8 cellular contexts compared by ENCODE assay signal in the genomic region with DNA sequence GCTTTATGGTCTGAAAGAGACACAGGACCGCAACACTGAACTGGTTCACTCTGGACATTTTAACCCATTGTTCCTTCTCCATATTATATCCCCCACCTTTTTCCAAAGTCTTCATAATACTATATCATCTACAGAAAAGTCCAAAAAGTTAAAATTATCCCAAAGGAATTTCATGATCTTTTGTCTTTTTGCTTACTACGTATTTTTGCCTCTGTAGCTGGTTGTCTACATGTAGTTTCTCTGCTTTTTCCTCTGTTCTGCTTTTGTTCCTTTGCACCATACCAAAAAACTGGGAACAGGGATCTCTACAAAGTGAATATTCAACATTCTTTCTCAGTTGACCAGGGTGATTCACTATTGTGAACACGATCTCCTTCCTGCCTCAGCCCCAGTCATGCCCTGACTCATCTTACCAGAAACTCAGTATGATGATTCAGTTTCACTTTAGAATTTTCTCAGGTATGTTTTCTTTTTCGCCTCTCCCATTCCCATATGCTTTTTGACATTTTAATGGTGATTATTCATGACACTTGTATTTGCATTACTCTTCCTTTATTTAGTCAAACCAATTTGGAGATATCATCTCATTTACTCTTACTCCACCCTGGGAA. TPM values are rescaled to one million over a fixed set of nuclear protein-coding genes. Genes with fewer than 3 reads are reported as not detected.
DNase-seq lines count a peak whose midpoint lies in the region; ATAC-seq, FAIRE-seq and TF ChIP-seq lines count a peak whose summit lies in the region.

No MANE protein-coding gene starts in this region.

- ATAC-seq in lung (ENCODE audit: insufficient read depth, low FRiP score), result peak; percentile 53
- ATAC-seq in pancreas, result no peak

- no peaks in the 10 kb centered on the region for H3K4me1 ChIP-seq in lung (ENCODE audit: control insufficient read depth in 2 of 2, insufficient read depth in 2 of 2, low read length in 2 of 2)
- H3K4me1 ChIP-seq in HAP-1, result peaks cover 2% of the 10 kb centered on the region; the same call in 1 of the 2 replicates
- H3K4me1 ChIP-seq in pancreas, result no peaks in the 10 kb centered on the region

- 79 to 93% methylated on average over 4 of the region's 4 CpGs for WGBS in lung, 2 donors
- WGBS in pancreas, 2 donors, result 85 to 89% methylated on average over 4 of the region's 4 CpGs

- peak; percentile 63 for DNase-seq in AG09309 (ENCODE audit: low read depth)
- peak; percentile 68 for DNase-seq in HTR-8/SVneo (ENCODE audit: insufficient read length, low spot score)
- peak; percentile 33 for DNase-seq in activated naive CD8-positive, alpha-beta T cell treated with anti-CD3 and anti-CD28 coated beads for 36 hours
- no peak for DNase-seq in lung (ENCODE audit: low spot score)
- DNase-seq in HAP-1 (ENCODE audit: low spot score in 2 of 2), result no peak
- DNase-seq in pancreas, result no peak
- no peak for DNase-seq in DMS153 treated with DMSO at 0.1 percent for 48 hours (lab: John Stamatoyannopoulos, UW; ENCODE audit: unreplicated experiment)
- DNase-seq in NCI-H510A treated with DMSO at 0.1 percent for 48 hours (lab: John Stamatoyannopoulos, UW), result no peak

- H3K9me3 Mint-ChIP-seq in activated naive CD8-positive, alpha-beta T cell treated with anti-CD3 and anti-CD28 coated beads for 36 hours, result no peaks in the 10 kb centered on the region

- H3K9me3 ChIP-seq in lung (ENCODE audit: control insufficient read depth in 2 of 2, insufficient read depth in 1 of 2, low read length in 1 of 2), result no peaks in the 10 kb centered on the region
- H3K9me3 ChIP-seq in HAP-1, result no peaks in the 10 kb centered on the region
- no peaks in the 10 kb centered on the region for H3K9me3 ChIP-seq in pancreas

- H3K4me3 Mint-ChIP-seq in activated naive CD8-positive, alpha-beta T cell treated with anti-CD3 and anti-CD28 coated beads for 36 hours, result peak overlapping the region; percentile 46

- in situ Hi-C loops in HAP-1 (cut with MboI; ENCODE audit: low sequenced_read_pairs), result no loop called here

- no peak overlapping the region for H3K27ac ChIP-seq in lung (ENCODE audit: low read depth in 1 of 2, low read length in 1 of 2)
- H3K27ac ChIP-seq in pancreas, result no peak overlapping the region

- no peaks in the 10 kb centered on the region for H3K27me3 Mint-ChIP-seq in activated naive CD8-positive, alpha-beta T cell treated with anti-CD3 and anti-CD28 coated beads for 36 hours

- H3K27ac Mint-ChIP-seq in activated naive CD8-positive, alpha-beta T cell treated with anti-CD3 and anti-CD28 coated beads for 36 hours, result peak overlapping the region; percentile 85

- no peak overlapping the region for H3K4me3 ChIP-seq in AG09309 (ENCODE audit: control insufficient read depth, low read depth, low read length)
- no peak overlapping the region for H3K4me3 ChIP-seq in lung
- H3K4me3 ChIP-seq in HAP-1, result no peak overlapping the region
- no peak overlapping the region for H3K4me3 ChIP-seq in pancreas

- no peak for FAIRE-seq in HTR-8/SVneo (lab: Jason Lieb, UNC)
- FAIRE-seq in pancreas (lab: Jason Lieb, UNC), result no peak

- H3K36me3 ChIP-seq in lung (ENCODE audit: control insufficient read depth in 2 of 2, insufficient read depth in 2 of 2, low read length in 2 of 2) (peaks cover 18 to 40% of the 10 kb centered on the region in 2 donors), HAP-1 (replicated peaks) (peaks cover 2% of the 10 kb centered on the region; the same call in 1 of the 2 replicates), pancreas (peaks cover 0 to 24% (median 4%) of the 10 kb centered on the region in 3 donors)

- TF ChIP-seq CTCF in AG09309 (IDR thresholded peaks at IDR 0.05; ENCODE audit: control insufficient read depth, insufficient read depth, low read depth, low read length, missing control alignments) (no peak), lung (IDR thresholded peaks at IDR 0.05; ENCODE audit: control extremely low read depth, extremely low read depth) (no peak), pancreas (IDR thresholded peaks at IDR 0.05) (no peak)

- H3K36me3 Mint-ChIP-seq in activated naive CD8-positive, alpha-beta T cell treated with anti-CD3 and anti-CD28 coated beads for 36 hours, result peaks cover 20% of the 10 kb centered on the region

- H3K4me1 Mint-ChIP-seq in activated naive CD8-positive, alpha-beta T cell treated with anti-CD3 and anti-CD28 coated beads for 36 hours, result peaks cover 30% of the 10 kb centered on the region

- intact Hi-C loops in pancreas (cut with DNase I), result loop anchor here in 1 of 3 donors (10.0 kb wide), 1 partner anchor 126 kb away; a partner anchor contains a TSS

- H3K27me3 ChIP-seq in lung (ENCODE audit: control insufficient read depth, insufficient read depth) (no peaks in the 10 kb centered on the region), HAP-1 (ENCODE audit: low read depth) (no peaks in the 10 kb centered on the region), pancreas (no peaks in the 10 kb centered on the region)

RNA-seq across cellular contexts. Expression of a gene that starts 14.4 kb away (rescaled TPM):
- 100 to 1,000 TPM in 1 of 2 experiments, 10 to 100 TPM in 1; 96.7 to 101 TPM for total RNA-seq in activated naive CD8-positive, alpha-beta T cell treated with anti-CD3 and anti-CD28 coated beads for 36 hours
- total RNA-seq in lung, result 100 to 1,000 TPM; 105 to 117 TPM
- 100 to 1,000 TPM; 123 to 183 TPM for polyA plus RNA-seq in lung
- total RNA-seq in pancreas, result 10 to 100 TPM; 39.6 to 52.7 (median 41.0) TPM
- 10 to 100 TPM; 62.0 to 82.6 TPM for polyA plus RNA-seq in pancreas

RNA-seq across cellular contexts. Expression of a gene that starts 29.4 kb away (rescaled TPM):
- total RNA-seq in activated naive CD8-positive, alpha-beta T cell treated with anti-CD3 and anti-CD28 coated beads for 36 hours, result 10 to 100 TPM; 36.2 to 37.0 TPM
- total RNA-seq in lung (100 to 1,000 TPM in 1 of 2 donors, 10 to 100 TPM in 1; 40.3 to 112 TPM), pancreas (10 to 100 TPM in 4 of 6 donors, 1 to 10 TPM in 2; 9.4 to 24.0 (median 11.4) TPM)
- polyA plus RNA-seq in lung (10 to 100 TPM; 25.7 to 33.6 TPM), pancreas (10 to 100 TPM; 10.1 to 12.8 TPM)

Comparison
In these comparisons a context has a peak if more than half of its experiments do, and no peak if none do; other contexts are left out.
1. DNase-seq: peak in AG09309 (single experiment), HTR-8/SVneo (single experiment) and activated naive CD8-positive, alpha-beta T cell treated with anti-CD3 and anti-CD28 coated beads for 36 hours (single experiment); none in lung (single experiment), HAP-1 (0 of 2), pancreas (0 of 6), DMS153 treated with DMSO at 0.1 percent for 48 hours (single experiment) and NCI-H510A treated with DMSO at 0.1 percent for 48 hours (single experiment).